23 cellular contexts compared by ENCODE assay signal in the genomic region with DNA sequence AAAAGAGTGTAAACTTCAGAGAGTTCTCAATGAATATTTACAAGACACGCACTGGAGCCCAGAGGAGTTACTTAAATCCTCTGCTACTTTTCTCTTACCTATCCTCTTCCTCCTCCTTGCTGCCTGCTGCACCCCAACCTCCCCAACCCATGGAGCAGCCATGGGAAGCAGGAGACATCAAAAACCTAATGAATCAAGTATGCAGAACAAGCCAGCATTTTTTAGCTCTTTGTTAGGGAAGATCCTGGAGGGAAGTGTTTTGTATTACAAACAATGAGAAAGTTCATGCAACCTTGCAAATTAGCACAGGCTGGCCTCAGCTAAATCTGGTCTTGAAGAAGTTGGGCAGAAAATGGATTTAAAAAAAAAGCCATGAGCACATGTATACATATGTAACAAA.
"Had no signal": no experiment of that assay in that cellular context is flagged by ENCODE, and none has a peak within 500 bp of the region (broad histone marks: within the 10 kb centered on the region; RNA-seq: fewer than 3 reads in every experiment).

No MANE protein-coding gene starts in this region.

- H3K4me1 ChIP-seq: esophagus muscularis mucosa, foreskin keratinocyte, heart right ventricle, tibial nerve had no signal

- H3K36me3 Mint-ChIP-seq: naive thymus-derived CD4-positive, alpha-beta T cell had no signal

- H3K9me3 ChIP-seq: esophagus muscularis mucosa, tibial nerve had no signal

- ATAC-seq: foreskin keratinocyte; heart right ventricle; naive thymus-derived CD4-positive, alpha-beta T cell; right cardiac atrium; T-helper 17 cell had no signal

- H3K4me1 Mint-ChIP-seq: activated CD4-positive, alpha-beta memory T cell treated with anti-CD3 and anti-CD28 coated beads, Interleukin-2, amount 10 ng/mL, durations not matched to agents 7 days and 5 days; activated CD4-positive, alpha-beta T cell treated with anti-CD3 and anti-CD28 coated beads, Interleukin-2, amount 10 ng/mL, durations not matched to agents 7 days and 5 days; naive thymus-derived CD4-positive, alpha-beta T cell; T-helper 17 cell had no signal

- DNase-seq: activated CD4-positive, alpha-beta memory T cell treated with anti-CD3 and anti-CD28 coated beads, Interleukin-2, amount 10 ng/mL, durations not matched to agents 7 days and 5 days; activated CD4-positive, alpha-beta T cell treated with anti-CD3 and anti-CD28 coated beads, Interleukin-2, amount 10 ng/mL, durations not matched to agents 7 days and 5 days; activated CD4-positive, CD25-positive, alpha-beta regulatory T cell treated with anti-CD3 and anti-CD28 coated beads, Interleukin-2, amount 50 U/mL, for 72 hours; activated CD8-positive, alpha-beta memory T cell treated with anti-CD3 and anti-CD28 coated beads, Interleukin-2, amount 50 U/mL, for 48 hours; activated gamma-delta T cell treated with Interleukin-2 at 50 U/mL for 16 hours; activated naive CD4-positive, alpha-beta T cell treated with anti-CD3 and anti-CD28 coated beads, Interleukin-2, amount 50 U/mL, for 16 hours; activated T-cell treated with anti-CD3 and anti-CD28 coated beads, Interleukin-2, amount 50 U/mL, for 24 hours; amniotic stem cell; caudate nucleus; foreskin keratinocyte; heart right ventricle; midbrain; naive thymus-derived CD4-positive, alpha-beta T cell; right cardiac atrium; stimulated activated CD4-positive, alpha-beta T cell treated with anti-CD3 and anti-CD28 coated beads, Interleukin-15, amount 100 ng/mL, for 24 hours; stimulated activated naive CD4-positive, alpha-beta T cell treated with Interleukin-2 at 50 U/mL for 16 hours; T-helper 17 cell; T1000; WERI-Rb-1 had no signal

- H3K27ac ChIP-seq: esophagus muscularis mucosa, foreskin keratinocyte, heart right ventricle, tibial nerve, WERI-Rb-1 had no signal

- H3K27me3 ChIP-seq: esophagus muscularis mucosa, heart right ventricle, tibial nerve had no signal

- H3K27ac Mint-ChIP-seq: activated CD4-positive, alpha-beta memory T cell treated with anti-CD3 and anti-CD28 coated beads, Interleukin-2, amount 10 ng/mL, durations not matched to agents 7 days and 5 days; activated CD4-positive, alpha-beta T cell treated with anti-CD3 and anti-CD28 coated beads, Interleukin-2, amount 10 ng/mL, durations not matched to agents 7 days and 5 days; activated T-cell treated with anti-CD3 and anti-CD28 coated beads, Interleukin-2, amount 50 U/mL, for 24 hours; dendritic cell treated with granulocyte-macrophage colony-stimulating factor and Interleukin-4, amounts not matched to agents 40 ng/mL and 50 ng/mL, for 4 days; naive thymus-derived CD4-positive, alpha-beta T cell; T-helper 17 cell had no signal

- H3K4me3 ChIP-seq: esophagus muscularis mucosa, heart right ventricle, tibial nerve had no signal

- H3K27me3 Mint-ChIP-seq: activated CD4-positive, alpha-beta memory T cell treated with anti-CD3 and anti-CD28 coated beads, Interleukin-2, amount 10 ng/mL, durations not matched to agents 7 days and 5 days; activated CD4-positive, alpha-beta T cell treated with anti-CD3 and anti-CD28 coated beads, Interleukin-2, amount 10 ng/mL, durations not matched to agents 7 days and 5 days; activated T-cell treated with anti-CD3 and anti-CD28 coated beads, Interleukin-2, amount 50 U/mL, for 24 hours; dendritic cell treated with granulocyte-macrophage colony-stimulating factor and Interleukin-4, amounts not matched to agents 40 ng/mL and 50 ng/mL, for 4 days; T-helper 17 cell had no signal

- H3K36me3 ChIP-seq: esophagus muscularis mucosa, heart right ventricle, tibial nerve, WERI-Rb-1 had no signal

- H3K9me3 Mint-ChIP-seq: activated CD4-positive, alpha-beta memory T cell treated with anti-CD3 and anti-CD28 coated beads, Interleukin-2, amount 10 ng/mL, durations not matched to agents 7 days and 5 days; activated CD4-positive, alpha-beta T cell treated with anti-CD3 and anti-CD28 coated beads, Interleukin-2, amount 10 ng/mL, durations not matched to agents 7 days and 5 days; dendritic cell treated with granulocyte-macrophage colony-stimulating factor and Interleukin-4, amounts not matched to agents 40 ng/mL and 50 ng/mL, for 4 days; neural crest cell had no signal

- H3K4me3 Mint-ChIP-seq: activated CD4-positive, alpha-beta memory T cell treated with anti-CD3 and anti-CD28 coated beads, Interleukin-2, amount 10 ng/mL, durations not matched to agents 7 days and 5 days; activated CD4-positive, alpha-beta T cell treated with anti-CD3 and anti-CD28 coated beads, Interleukin-2, amount 10 ng/mL, durations not matched to agents 7 days and 5 days; activated T-cell treated with anti-CD3 and anti-CD28 coated beads, Interleukin-2, amount 50 U/mL, for 24 hours; dendritic cell treated with granulocyte-macrophage colony-stimulating factor and Interleukin-4, amounts not matched to agents 40 ng/mL and 50 ng/mL, for 4 days; naive thymus-derived CD4-positive, alpha-beta T cell; neural crest cell; T-helper 17 cell had no signal
